1 cellular context compared by ENCODE assay signal in the genomic region with DNA sequence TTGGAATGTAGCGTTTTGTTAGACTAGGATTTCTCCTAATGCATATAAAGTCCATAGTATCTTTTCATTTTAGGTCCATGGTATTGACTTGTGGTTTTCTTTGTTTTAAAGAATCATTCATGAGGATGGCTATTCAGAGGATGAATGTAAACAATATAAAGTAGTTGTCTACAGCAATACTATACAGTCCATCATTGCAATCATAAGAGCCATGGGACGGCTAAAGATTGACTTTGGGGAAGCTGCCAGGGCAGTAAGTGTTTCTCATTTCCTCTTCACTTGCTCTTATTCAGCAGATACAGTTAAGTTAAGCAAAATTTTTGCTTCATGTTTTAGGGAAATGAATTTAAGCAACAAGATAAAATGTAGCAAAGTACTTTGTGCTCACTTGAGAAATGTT.
TF ChIP-seq lines count a peak whose summit lies in the region.

No MANE protein-coding gene starts in this region.

TF ChIP-seq in IMR-90, 13 proteins besides CTCF, POLR2A, EP300 and RAD21 (continued from another document):
- TF ChIP-seq, protein P1, sequence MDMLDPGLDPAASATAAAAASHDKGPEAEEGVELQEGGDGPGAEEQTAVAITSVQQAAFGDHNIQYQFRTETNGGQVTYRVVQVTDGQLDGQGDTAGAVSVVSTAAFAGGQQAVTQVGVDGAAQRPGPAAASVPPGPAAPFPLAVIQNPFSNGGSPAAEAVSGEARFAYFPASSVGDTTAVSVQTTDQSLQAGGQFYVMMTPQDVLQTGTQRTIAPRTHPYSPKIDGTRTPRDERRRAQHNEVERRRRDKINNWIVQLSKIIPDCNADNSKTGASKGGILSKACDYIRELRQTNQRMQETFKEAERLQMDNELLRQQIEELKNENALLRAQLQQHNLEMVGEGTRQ (IDR thresholded peaks at IDR 0.05; ENCODE audit: low read depth, low read length), result no peak
- no peak for TF ChIP-seq BHLHE40 (IDR thresholded peaks at IDR 0.05; ENCODE audit: low read depth, low read length)
- TF ChIP-seq RFX5 (IDR thresholded peaks at IDR 0.05; ENCODE audit: low read depth, low read length), result no peak
- no peak for TF ChIP-seq SMC3 (IDR thresholded peaks at IDR 0.05; ENCODE audit: low read depth, low read length)
- no peak for TF ChIP-seq MAZ (IDR thresholded peaks at IDR 0.05; ENCODE audit: borderline replicate concordance, low read depth, low read length)
- no peak for TF ChIP-seq FOS (IDR thresholded peaks at IDR 0.05; ENCODE audit: low read depth, low read length)
- TF ChIP-seq RCOR1 (IDR thresholded peaks at IDR 0.05; ENCODE audit: insufficient replicate concordance, low read length), result no peak
- TF ChIP-seq, protein P2, sequence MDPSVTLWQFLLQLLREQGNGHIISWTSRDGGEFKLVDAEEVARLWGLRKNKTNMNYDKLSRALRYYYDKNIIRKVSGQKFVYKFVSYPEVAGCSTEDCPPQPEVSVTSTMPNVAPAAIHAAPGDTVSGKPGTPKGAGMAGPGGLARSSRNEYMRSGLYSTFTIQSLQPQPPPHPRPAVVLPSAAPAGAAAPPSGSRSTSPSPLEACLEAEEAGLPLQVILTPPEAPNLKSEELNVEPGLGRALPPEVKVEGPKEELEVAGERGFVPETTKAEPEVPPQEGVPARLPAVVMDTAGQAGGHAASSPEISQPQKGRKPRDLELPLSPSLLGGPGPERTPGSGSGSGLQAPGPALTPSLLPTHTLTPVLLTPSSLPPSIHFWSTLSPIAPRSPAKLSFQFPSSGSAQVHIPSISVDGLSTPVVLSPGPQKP (IDR thresholded peaks at IDR 0.05; ENCODE audit: borderline replicate concordance, low read depth, low read length), result no peak
- TF ChIP-seq CEBPB (IDR thresholded peaks at IDR 0.05; ENCODE audit: low read depth, low read length), result no peak
- no peak for TF ChIP-seq NFE2L2 (IDR thresholded peaks at IDR 0.05; ENCODE audit: low read depth, low read length)
